Comparison of ENCODE assay signal across 2 cellular contexts in genomic region chr17:42153919-42154491, GRCh38.
TF ChIP-seq lines count a peak whose summit lies in the region.

No MANE protein-coding gene starts in this region.

TF ChIP-seq in GM23338, 12 proteins besides CTCF, POLR2A, EP300 and RAD21 (continued from another document):
- no peak for TF ChIP-seq ETS1 (IDR thresholded peaks at IDR 0.05)
- TF ChIP-seq STAT1 (IDR thresholded peaks at IDR 0.05; ENCODE audit: unreplicated experiment): no peak
- no peak for TF ChIP-seq REST (IDR thresholded peaks at IDR 0.05; ENCODE audit: unreplicated experiment)

TF ChIP-seq in neural cell, 6 proteins besides CTCF, POLR2A, EP300 and RAD21 (continued from another document):
- no peak for TF ChIP-seq REST (IDR thresholded peaks at IDR 0.05; ENCODE audit: borderline replicate concordance)
